In genomic region chr19:10419646-10420443, GRCh38 we compare ENCODE assay signal across 1 cellular context.
A peak's percentile ranks its signal among the peaks of the same experiment; 100 is the strongest.
TF ChIP-seq lines count a peak whose summit lies in the region.

No MANE protein-coding gene starts in this region.

TF ChIP-seq in K562, 482 proteins besides CTCF, POLR2A, EP300 and RAD21 (continued from another document):
- TF ChIP-seq ZNF263 (CRISPR knock-in tag; IDR thresholded peaks at IDR 0.05; ENCODE audit: borderline replicate concordance) (peak; percentile 4; the same call in 1 of the 2 replicates), CHD1 (IDR thresholded peaks at IDR 0.05; ENCODE audit: low read length) (no peak), HNRNPH1 (optimal IDR thresholded peaks at IDR 0.05; ENCODE audit: low read depth, low read length) (no peak), SMAD1 (IDR thresholded peaks at IDR 0.05; ENCODE audit: low read depth, low read length, partially characterized antibody) (no peak), TCF3 (CRISPR knock-in tag; IDR thresholded peaks at IDR 0.05) (no peak), NCOA2 (IDR thresholded peaks at IDR 0.05; ENCODE audit: partially characterized antibody in 2 of 2) (no peak), FOXJ3 (CRISPR knock-in tag; IDR thresholded peaks at IDR 0.05) (no peak), THAP7 (CRISPR knock-in tag; IDR thresholded peaks at IDR 0.05) (no peak), ARID2 (IDR thresholded peaks at IDR 0.05) (no peak), SMARCB1 (IDR thresholded peaks at IDR 0.05; ENCODE audit: insufficient read length, low read depth) (no peak), ZNF518B (CRISPR knock-in tag; IDR thresholded peaks at IDR 0.05) (no peak), ZNF444 (CRISPR knock-in tag; IDR thresholded peaks at IDR 0.05) (no peak)
TF ChIP-seq in K562: peak in this region for 130.
